ENCODE assay signal across 1 cellular context in the genomic region with DNA sequence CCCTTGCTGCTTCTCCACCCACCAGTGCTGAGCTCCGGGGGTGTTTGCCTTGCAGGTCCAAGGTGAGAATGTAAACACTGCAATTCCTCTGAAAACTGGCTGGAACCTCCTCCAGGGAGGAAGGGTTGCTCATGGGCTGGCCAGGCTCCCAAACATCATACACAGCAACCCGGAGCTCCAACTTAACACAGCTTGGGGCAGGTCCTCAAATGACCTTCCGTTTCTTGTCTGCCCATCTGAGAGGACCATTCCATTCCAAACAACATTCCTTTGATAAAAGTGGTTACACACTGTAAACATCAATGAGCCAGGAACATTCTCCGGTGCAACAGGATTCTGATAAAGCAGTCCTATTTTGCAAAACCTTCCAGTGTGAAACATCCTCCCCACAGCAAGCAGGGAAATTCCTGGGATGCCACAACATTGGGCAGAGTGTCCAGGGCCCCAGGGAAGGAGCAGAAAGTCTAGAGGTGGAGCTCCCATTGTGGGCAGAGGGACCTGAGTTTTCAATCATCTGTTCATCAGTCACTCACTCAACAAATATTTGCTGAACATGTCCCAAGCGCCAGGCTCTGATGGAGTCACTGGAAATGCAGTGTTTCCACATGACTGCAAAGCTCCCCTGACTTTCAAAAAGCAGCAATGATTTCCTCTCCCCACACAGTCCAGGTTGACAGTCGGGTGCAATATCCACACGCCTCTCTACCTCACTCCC.
TF ChIP-seq lines count a peak whose summit lies in the region.

No MANE protein-coding gene starts in this region.

TF ChIP-seq in SK-N-SH, 30 proteins besides CTCF, POLR2A, EP300 and RAD21 (continued from another document):
- TF ChIP-seq, protein P1, sequence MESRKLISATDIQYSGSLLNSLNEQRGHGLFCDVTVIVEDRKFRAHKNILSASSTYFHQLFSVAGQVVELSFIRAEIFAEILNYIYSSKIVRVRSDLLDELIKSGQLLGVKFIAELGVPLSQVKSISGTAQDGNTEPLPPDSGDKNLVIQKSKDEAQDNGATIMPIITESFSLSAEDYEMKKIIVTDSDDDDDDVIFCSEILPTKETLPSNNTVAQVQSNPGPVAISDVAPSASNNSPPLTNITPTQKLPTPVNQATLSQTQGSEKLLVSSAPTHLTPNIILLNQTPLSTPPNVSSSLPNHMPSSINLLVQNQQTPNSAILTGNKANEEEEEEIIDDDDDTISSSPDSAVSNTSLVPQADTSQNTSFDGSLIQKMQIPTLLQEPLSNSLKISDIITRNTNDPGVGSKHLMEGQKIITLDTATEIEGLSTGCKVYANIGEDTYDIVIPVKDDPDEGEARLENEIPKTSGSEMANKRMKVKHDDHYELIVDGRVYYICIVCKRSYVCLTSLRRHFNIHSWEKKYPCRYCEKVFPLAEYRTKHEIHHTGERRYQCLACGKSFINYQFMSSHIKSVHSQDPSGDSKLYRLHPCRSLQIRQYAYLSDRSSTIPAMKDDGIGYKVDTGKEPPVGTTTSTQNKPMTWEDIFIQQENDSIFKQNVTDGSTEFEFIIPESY (IDR thresholded peaks at IDR 0.05; ENCODE audit: borderline replicate concordance, low read depth), result no peak
- TF ChIP-seq ELF1 (IDR thresholded peaks at IDR 0.05), result no peak
- no peak for TF ChIP-seq CHD2 (IDR thresholded peaks at IDR 0.05; ENCODE audit: low read length, partially characterized antibody)
- peak; percentile 78 for TF ChIP-seq TCF12 (IDR thresholded peaks at IDR 0.05)
- TF ChIP-seq FOXM1 (IDR thresholded peaks at IDR 0.05; ENCODE audit: low read depth), result no peak
- no peak for TF ChIP-seq EZH2phosphoT487 (IDR thresholded peaks at IDR 0.05; ENCODE audit: borderline replicate concordance, low read depth)
- no peak for TF ChIP-seq POLR2AphosphoS5 (IDR thresholded peaks at IDR 0.05; ENCODE audit: low read depth, low read length)
- no peak for TF ChIP-seq MXI1 (IDR thresholded peaks at IDR 0.05; ENCODE audit: low read depth, low read length)
- TF ChIP-seq JUND (IDR thresholded peaks at IDR 0.05), result peak; percentile 44; the same call in 1 of the 2 replicates
- TF ChIP-seq, protein P2, sequence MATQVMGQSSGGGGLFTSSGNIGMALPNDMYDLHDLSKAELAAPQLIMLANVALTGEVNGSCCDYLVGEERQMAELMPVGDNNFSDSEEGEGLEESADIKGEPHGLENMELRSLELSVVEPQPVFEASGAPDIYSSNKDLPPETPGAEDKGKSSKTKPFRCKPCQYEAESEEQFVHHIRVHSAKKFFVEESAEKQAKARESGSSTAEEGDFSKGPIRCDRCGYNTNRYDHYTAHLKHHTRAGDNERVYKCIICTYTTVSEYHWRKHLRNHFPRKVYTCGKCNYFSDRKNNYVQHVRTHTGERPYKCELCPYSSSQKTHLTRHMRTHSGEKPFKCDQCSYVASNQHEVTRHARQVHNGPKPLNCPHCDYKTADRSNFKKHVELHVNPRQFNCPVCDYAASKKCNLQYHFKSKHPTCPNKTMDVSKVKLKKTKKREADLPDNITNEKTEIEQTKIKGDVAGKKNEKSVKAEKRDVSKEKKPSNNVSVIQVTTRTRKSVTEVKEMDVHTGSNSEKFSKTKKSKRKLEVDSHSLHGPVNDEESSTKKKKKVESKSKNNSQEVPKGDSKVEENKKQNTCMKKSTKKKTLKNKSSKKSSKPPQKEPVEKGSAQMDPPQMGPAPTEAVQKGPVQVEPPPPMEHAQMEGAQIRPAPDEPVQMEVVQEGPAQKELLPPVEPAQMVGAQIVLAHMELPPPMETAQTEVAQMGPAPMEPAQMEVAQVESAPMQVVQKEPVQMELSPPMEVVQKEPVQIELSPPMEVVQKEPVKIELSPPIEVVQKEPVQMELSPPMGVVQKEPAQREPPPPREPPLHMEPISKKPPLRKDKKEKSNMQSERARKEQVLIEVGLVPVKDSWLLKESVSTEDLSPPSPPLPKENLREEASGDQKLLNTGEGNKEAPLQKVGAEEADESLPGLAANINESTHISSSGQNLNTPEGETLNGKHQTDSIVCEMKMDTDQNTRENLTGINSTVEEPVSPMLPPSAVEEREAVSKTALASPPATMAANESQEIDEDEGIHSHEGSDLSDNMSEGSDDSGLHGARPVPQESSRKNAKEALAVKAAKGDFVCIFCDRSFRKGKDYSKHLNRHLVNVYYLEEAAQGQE (IDR thresholded peaks at IDR 0.05; ENCODE audit: low read depth, low read length), result 0 out of 2 replicates have a peak, but pooled peaks have one; percentile 3
- TF ChIP-seq SIN3A (IDR thresholded peaks at IDR 0.05; ENCODE audit: borderline replicate concordance, low read depth, low read length), result no peak
- TF ChIP-seq, protein P3, sequence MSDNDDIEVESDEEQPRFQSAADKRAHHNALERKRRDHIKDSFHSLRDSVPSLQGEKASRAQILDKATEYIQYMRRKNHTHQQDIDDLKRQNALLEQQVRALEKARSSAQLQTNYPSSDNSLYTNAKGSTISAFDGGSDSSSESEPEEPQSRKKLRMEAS (IDR thresholded peaks at IDR 0.05; ENCODE audit: low read depth), result no peak
- TF ChIP-seq FOSL2 (IDR thresholded peaks at IDR 0.05; ENCODE audit: borderline replicate concordance, low read depth), result peak; percentile 21; the same call in 1 of the 2 replicates
- TF ChIP-seq RXRA (IDR thresholded peaks at IDR 0.05; ENCODE audit: borderline replicate concordance, low read depth), result peak; percentile 96
- TF ChIP-seq NFIC (IDR thresholded peaks at IDR 0.05; ENCODE audit: borderline replicate concordance), result peak; percentile 66; the same call in 1 of the 2 replicates
- no peak for TF ChIP-seq RFX5 (IDR thresholded peaks at IDR 0.05; ENCODE audit: low read length)
- no peak for TF ChIP-seq GABPA (IDR thresholded peaks at IDR 0.05; ENCODE audit: low read depth)
- TF ChIP-seq TEAD4 (IDR thresholded peaks at IDR 0.05; ENCODE audit: borderline replicate concordance, insufficient read depth), result peak; percentile 92
- TF ChIP-seq, protein P4, sequence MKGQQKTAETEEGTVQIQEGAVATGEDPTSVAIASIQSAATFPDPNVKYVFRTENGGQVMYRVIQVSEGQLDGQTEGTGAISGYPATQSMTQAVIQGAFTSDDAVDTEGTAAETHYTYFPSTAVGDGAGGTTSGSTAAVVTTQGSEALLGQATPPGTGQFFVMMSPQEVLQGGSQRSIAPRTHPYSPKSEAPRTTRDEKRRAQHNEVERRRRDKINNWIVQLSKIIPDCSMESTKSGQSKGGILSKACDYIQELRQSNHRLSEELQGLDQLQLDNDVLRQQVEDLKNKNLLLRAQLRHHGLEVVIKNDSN (IDR thresholded peaks at IDR 0.05; ENCODE audit: borderline replicate concordance, low read depth), result no peak
- TF ChIP-seq, protein P5, sequence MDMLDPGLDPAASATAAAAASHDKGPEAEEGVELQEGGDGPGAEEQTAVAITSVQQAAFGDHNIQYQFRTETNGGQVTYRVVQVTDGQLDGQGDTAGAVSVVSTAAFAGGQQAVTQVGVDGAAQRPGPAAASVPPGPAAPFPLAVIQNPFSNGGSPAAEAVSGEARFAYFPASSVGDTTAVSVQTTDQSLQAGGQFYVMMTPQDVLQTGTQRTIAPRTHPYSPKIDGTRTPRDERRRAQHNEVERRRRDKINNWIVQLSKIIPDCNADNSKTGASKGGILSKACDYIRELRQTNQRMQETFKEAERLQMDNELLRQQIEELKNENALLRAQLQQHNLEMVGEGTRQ (IDR thresholded peaks at IDR 0.05; ENCODE audit: borderline replicate concordance, low read depth, low read length), result no peak
